27 cellular contexts compared by ENCODE assay signal in genomic region chr10:71442859-71443570, GRCh38. TPM values are rescaled to one million over a fixed set of nuclear protein-coding genes. Genes with fewer than 3 reads are reported as not detected.
"Had no signal": no experiment of that assay in that cellular context is flagged by ENCODE, and none has a peak within 500 bp of the region (broad histone marks: within the 10 kb centered on the region; RNA-seq: fewer than 3 reads in every experiment).

No MANE protein-coding gene starts in this region.

- H3K9me3 ChIP-seq: ascending aorta had no signal

- H3K4me3 ChIP-seq: ascending aorta, coronary artery, dorsolateral prefrontal cortex had no signal

- H3K27ac ChIP-seq: ascending aorta, brain microvascular endothelial cell, coronary artery, dorsolateral prefrontal cortex had no signal

- H3K36me3 ChIP-seq: ascending aorta, brain microvascular endothelial cell had no signal

- H3K27me3 ChIP-seq: ascending aorta, dorsolateral prefrontal cortex had no signal

- DNase-seq: activated CD4-positive, alpha-beta memory T cell treated with anti-CD3 and anti-CD28 coated beads, Interleukin-2, amount 10 ng/mL, durations not matched to agents 7 days and 5 days; activated CD4-positive, alpha-beta T cell treated with anti-CD3 and anti-CD28 coated beads for 1 hour; activated CD4-positive, alpha-beta T cell treated with anti-CD3 and anti-CD28 coated beads for 4 hours; activated CD4-positive, alpha-beta T cell treated with anti-CD3 and anti-CD28 coated beads, Interleukin-2, amount 10 ng/mL, durations not matched to agents 7 days and 5 days; activated CD4-positive, alpha-beta T cell treated with anti-CD3 and anti-CD28 coated beads, Interleukin-2, amount 50 U/mL, for 4 hours; activated CD4-positive, CD25-positive, alpha-beta regulatory T cell; activated CD8-positive, alpha-beta memory T cell treated with anti-CD3 and anti-CD28 coated beads, Interleukin-2, amount 50 U/mL, for 48 hours; activated gamma-delta T cell; activated naive CD4-positive, alpha-beta T cell; activated naive CD4-positive, alpha-beta T cell treated with anti-CD3 and anti-CD28 coated beads, Interleukin-2, amount 10 ng/mL, durations not matched to agents 7 days and 5 days; activated naive CD8-positive, alpha-beta T cell treated with anti-CD3 and anti-CD28 coated beads, Interleukin-2, amount 10 ng/mL, durations not matched to agents 7 days and 5 days; activated T-cell treated with anti-CD3 and anti-CD28 coated beads for 4 hours; activated T-cell treated with anti-CD3 and anti-CD28 coated beads, Interleukin-2, amount 50 U/mL, for 24 hours; activated T-cell treated with anti-CD3 and anti-CD28 coated beads, Interleukin-2, amount 50 U/mL, for 72 hours; brain microvascular endothelial cell; dorsolateral prefrontal cortex; effector memory CD4-positive, alpha-beta T cell; foreskin fibroblast; SW 1271; T-cell; T-helper 9 cell had no signal

- ATAC-seq: activated naive CD4-positive, alpha-beta T cell treated with anti-CD3 and anti-CD28 coated beads, Interleukin-2, amount 50 U/mL, for 72 hours; activated T-cell treated with anti-CD3 and anti-CD28 coated beads, Interleukin-2, amount 50 U/mL, for 72 hours; esophagus mucosa; T-cell had no signal

- H3K4me1 ChIP-seq: ascending aorta had no signal

- FAIRE-seq: bronchial epithelial cell, frontal cortex had no signal

RNA-seq across cellular contexts. Expression of gene CDH23, which starts 46.3 kb away (rescaled TPM):
- total RNA-seq: bronchial epithelial cell had no signal
